28 cellular contexts compared by ENCODE assay signal in genomic region chr22:43399338-43399979, GRCh38. TPM values are rescaled to one million over a fixed set of nuclear protein-coding genes. Genes with fewer than 3 reads are reported as not detected.
DNase-seq lines count a peak whose midpoint lies in the region; ATAC-seq and TF ChIP-seq lines count a peak whose summit lies in the region.
"Had no signal": no experiment of that assay in that cellular context is flagged by ENCODE, and none has a peak within 500 bp of the region (broad histone marks: within the 10 kb centered on the region; RNA-seq: fewer than 3 reads in every experiment).

No MANE protein-coding gene starts in this region.

- no peak for TF ChIP-seq CTCF in SK-N-SH (IDR thresholded peaks at IDR 0.05)
- no peak for TF ChIP-seq CTCF in MM.1S (IDR thresholded peaks at IDR 0.05; ENCODE audit: low read length)
- no peak for TF ChIP-seq CTCF in WTC11 (IDR thresholded peaks at IDR 0.05)
- TF ChIP-seq CTCF in osteoblast (IDR thresholded peaks at IDR 0.05; ENCODE audit: extremely low read depth, low read depth, low read length) = no peak
- no peak for TF ChIP-seq CTCF in PC-3 (conservative IDR thresholded peaks at IDR 0.05; ENCODE audit: low read depth, low read length)

- WGBS in SK-N-SH (ENCODE audit: low lambda C conversion rate) = 80% methylated on average over 5 of the region's 25 CpGs

- TF ChIP-seq EP300 in SK-N-SH (IDR thresholded peaks at IDR 0.05; ENCODE audit: borderline replicate concordance in 1 of 2, low read depth in 1 of 2, low read length in 1 of 2) = no peak

- peaks cover 3% of the 10 kb centered on the region; the same call in 1 of the 2 replicates for H3K4me1 Mint-ChIP-seq in WTC11
- H3K4me1 Mint-ChIP-seq: naive thymus-derived CD4-positive, alpha-beta T cell had no signal

- ATAC-seq in SK-N-SH treated with all-trans-retinoic acid at 6 μM for 48 hours (no peak), WTC11 (peak; percentile 73), HG03139 (IDR thresholded peaks at IDR 0.05; ENCODE audit: unreplicated experiment) (no peak), PC-3 (no peak)
- ATAC-seq: activated naive CD4-positive, alpha-beta T cell treated with anti-CD3 and anti-CD28 coated beads, Interleukin-2, amount 50 U/mL, for 72 hours; naive thymus-derived CD4-positive, alpha-beta T cell had no signal

- no peak overlapping the region for H3K4me3 ChIP-seq in SK-N-SH (ENCODE audit: low read depth in 2 of 2, low read length in 1 of 2)
- H3K4me3 ChIP-seq in MM.1S (ENCODE audit: low read length) = peak overlapping the region; percentile 68
- H3K4me3 ChIP-seq in osteoblast (ENCODE audit: insufficient read depth, low read length) = no peak overlapping the region
- no peak overlapping the region for H3K4me3 ChIP-seq in PC-3 (ENCODE audit: low read length)
- H3K4me3 ChIP-seq: ascending aorta, ovary had no signal

- H3K27ac ChIP-seq in SK-N-SH (ENCODE audit: low read depth in 2 of 2, low read length in 1 of 2) (no peak overlapping the region), MM.1S (ENCODE audit: low read length) (no peak overlapping the region), osteoblast (ENCODE audit: low read depth, low read length) (no peak overlapping the region), PC-3 (ENCODE audit: low read length) (no peak overlapping the region)
- H3K27ac ChIP-seq: ascending aorta, ovary had no signal

- H3F3A ChIP-seq in SK-N-SH (replicated peaks; ENCODE audit: insufficient read depth) (no peaks in the 10 kb centered on the region), MM.1S (ENCODE audit: insufficient read depth, low read length) (no peaks in the 10 kb centered on the region), PC-3 (ENCODE audit: low read length, unreplicated experiment) (no peaks in the 10 kb centered on the region)

- H3K4me2 ChIP-seq in SK-N-SH (no peak overlapping the region), MM.1S (ENCODE audit: low read depth, low read length) (peak overlapping the region; percentile 90), osteoblast (ENCODE audit: insufficient read depth, low read length) (no peak overlapping the region), PC-3 (ENCODE audit: low read length) (no peak overlapping the region)

- H3K27ac Mint-ChIP-seq in WTC11 = no peak overlapping the region
- H3K27ac Mint-ChIP-seq: dendritic cell treated with granulocyte-macrophage colony-stimulating factor and Interleukin-4, amounts not matched to agents 40 ng/mL and 50 ng/mL, for 4 days had no signal

- CTCF ChIA-PET in SK-N-SH (lab: Yijun Ruan, JAX) (interaction anchor here (1.3 kb wide), 1 partner anchor 10 kb away, joined by 3 read pairs; no protein-coding TSS in a partner anchor), WTC11 (lab: Charles Lee) (no interaction called here), PC-3 (lab: Charles Lee) (no interaction called here)

- BruUV-seq in PC-3 (replicated peaks; lab: Mats Ljungman, UMichigan) = no TSS peak

- no peaks in the 10 kb centered on the region for H3K79me2 ChIP-seq in SK-N-SH (ENCODE audit: insufficient read depth)
- H3K79me2 ChIP-seq in MM.1S (ENCODE audit: low read length) = no peaks in the 10 kb centered on the region
- H3K79me2 ChIP-seq in osteoblast (ENCODE audit: insufficient read depth, low read length) = no peaks in the 10 kb centered on the region
- H3K79me2 ChIP-seq in PC-3 (ENCODE audit: low read length) = no peaks in the 10 kb centered on the region

- no peaks in the 10 kb centered on the region; the same call in 1 of the 2 replicates for H3K9me3 Mint-ChIP-seq in WTC11
- H3K9me3 Mint-ChIP-seq: activated naive CD4-positive, alpha-beta T cell treated with anti-CD3 and anti-CD28 coated beads, Interleukin-2, amount 50 U/mL, for 72 hours; dendritic cell treated with granulocyte-macrophage colony-stimulating factor and Interleukin-4, amounts not matched to agents 40 ng/mL and 50 ng/mL, for 4 days had no signal

- H3K27me3 ChIP-seq in SK-N-SH (ENCODE audit: insufficient read depth) (no peaks in the 10 kb centered on the region), MM.1S (replicated peaks; ENCODE audit: insufficient read depth, low read length) (peaks cover 54% of the 10 kb centered on the region), osteoblast (ENCODE audit: insufficient read depth, low read length) (no peaks in the 10 kb centered on the region), PC-3 (ENCODE audit: low read length) (no peaks in the 10 kb centered on the region; the same call in 1 of the 2 replicates)
- H3K27me3 ChIP-seq: ascending aorta, ovary had no signal

- POLR2A ChIA-PET in SK-N-SH (lab: Yijun Ruan, JAX) (no interaction called here), WTC11 (lab: Charles Lee) (no interaction called here), PC-3 (lab: Charles Lee; ENCODE audit: unreplicated experiment) (no interaction called here)

- H4K20me1 ChIP-seq in SK-N-SH (ENCODE audit: insufficient read depth) = no peaks in the 10 kb centered on the region
- no peaks in the 10 kb centered on the region for H4K20me1 ChIP-seq in MM.1S (ENCODE audit: insufficient read depth, low read length)
- no peaks in the 10 kb centered on the region for H4K20me1 ChIP-seq in osteoblast (ENCODE audit: insufficient read depth, low read length)
- H4K20me1 ChIP-seq in PC-3 (ENCODE audit: low read length) = no peaks in the 10 kb centered on the region

- no peak overlapping the region for H3K4me3 Mint-ChIP-seq in WTC11
- H3K4me3 Mint-ChIP-seq: dendritic cell treated with granulocyte-macrophage colony-stimulating factor and Interleukin-4, amounts not matched to agents 40 ng/mL and 50 ng/mL, for 4 days; naive thymus-derived CD4-positive, alpha-beta T cell had no signal

- H3K9me2 ChIP-seq in SK-N-SH (no peaks in the 10 kb centered on the region), MM.1S (replicated peaks; ENCODE audit: insufficient read depth, low read length) (no peaks in the 10 kb centered on the region), PC-3 (replicated peaks; ENCODE audit: low read length) (no peaks in the 10 kb centered on the region)

- H3K4me1 ChIP-seq in SK-N-SH (ENCODE audit: control insufficient read depth in 1 of 2, insufficient read depth in 2 of 2, low read depth in 1 of 2, low read length in 1 of 2) (no peaks in the 10 kb centered on the region), MM.1S (ENCODE audit: low read length) (no peaks in the 10 kb centered on the region), osteoblast (ENCODE audit: insufficient read depth, low read length) (no peaks in the 10 kb centered on the region), PC-3 (ENCODE audit: insufficient read depth, low read length) (no peaks in the 10 kb centered on the region)
- H3K4me1 ChIP-seq: ascending aorta had no signal

- H3K9ac ChIP-seq in SK-N-SH = no peak overlapping the region
- peak overlapping the region; percentile 50; the same call in 1 of the 2 replicates for H3K9ac ChIP-seq in MM.1S (ENCODE audit: low read length)
- H3K9ac ChIP-seq in PC-3 (ENCODE audit: low read length) = no peak overlapping the region

- TF ChIP-seq RAD21 in SK-N-SH (IDR thresholded peaks at IDR 0.05; ENCODE audit: low read length) = no peak

- no peaks in the 10 kb centered on the region for H3K27me3 Mint-ChIP-seq in WTC11 (ENCODE audit: low read depth)

- no peaks in the 10 kb centered on the region for H3K9me3 ChIP-seq in SK-N-SH
- no peaks in the 10 kb centered on the region for H3K9me3 ChIP-seq in MM.1S (replicated peaks; ENCODE audit: insufficient read depth, low read length)
- no peaks in the 10 kb centered on the region for H3K9me3 ChIP-seq in osteoblast (ENCODE audit: low read depth, low read length)
- H3K9me3 ChIP-seq in PC-3 (ENCODE audit: low read length) = no peaks in the 10 kb centered on the region
- H3K9me3 ChIP-seq: ascending aorta, ovary had no signal

- no peaks in the 10 kb centered on the region for H3K36me3 ChIP-seq in SK-N-SH (replicated peaks in 1 of 2; ENCODE audit: control insufficient read depth in 1 of 2, insufficient read depth in 2 of 2, low read length in 1 of 2)
- H3K36me3 ChIP-seq in MM.1S (replicated peaks; ENCODE audit: insufficient read depth, low read length) = no peaks in the 10 kb centered on the region
- H3K36me3 ChIP-seq in osteoblast (ENCODE audit: insufficient read depth, low read length) = no peaks in the 10 kb centered on the region
- H3K36me3 ChIP-seq in PC-3 (ENCODE audit: low read depth, low read length) = no peaks in the 10 kb centered on the region
- H3K36me3 ChIP-seq: ascending aorta, ovary had no signal

- H2AFZ ChIP-seq in SK-N-SH (ENCODE audit: low read depth) (no peak overlapping the region), MM.1S (ENCODE audit: low read length) (peak overlapping the region; percentile 80), osteoblast (ENCODE audit: low read length) (no peak overlapping the region), PC-3 (ENCODE audit: low read length) (no peak overlapping the region)

- DNase-seq in SK-N-SH = peak; percentile 34
- peak; percentile 78 for DNase-seq in MM.1S
- no peak for DNase-seq in WTC11 (ENCODE audit: low spot score)
- peak; percentile 58 for DNase-seq in osteoblast (ENCODE audit: insufficient read length, low spot score, missing footprints)
- DNase-seq in PC-3 = no peak
- DNase-seq in NCI-H2029 (lab: John Stamatoyannopoulos, UW) = no peak
- DNase-seq: activated CD4-positive, alpha-beta T cell treated with anti-CD3 and anti-CD28 coated beads for 4 hours; caudate nucleus; EL; GOT3; Kasumi-1; naive thymus-derived CD4-positive, alpha-beta T cell; NCI-H1417; NCI-H510A treated with DMSO at 0.1 percent for 48 hours; ovary; right cardiac atrium; SW 1271 had no signal

- no peaks in the 10 kb centered on the region for H3K36me3 Mint-ChIP-seq in WTC11
- H3K36me3 Mint-ChIP-seq: activated naive CD4-positive, alpha-beta T cell treated with anti-CD3 and anti-CD28 coated beads, Interleukin-2, amount 50 U/mL, for 72 hours; naive thymus-derived CD4-positive, alpha-beta T cell had no signal

- intact Hi-C loops in PC-3 (cut with micrococcal nuclease) = no loop called here

TF ChIP-seq in SK-N-SH treated with all-trans-retinoic acid at 6 μM for 48 hours, 23 proteins besides CTCF, POLR2A, EP300 and RAD21 (continues in another document):
- no peak for TF ChIP-seq GLIS3 (CRISPR knock-in tag; IDR thresholded peaks at IDR 0.05)
- TF ChIP-seq OSR1 (CRISPR knock-in tag; IDR thresholded peaks at IDR 0.05) = no peak
- no peak for TF ChIP-seq ZC3H10 (CRISPR knock-in tag; IDR thresholded peaks at IDR 0.05)

TF ChIP-seq in WTC11, 78 proteins besides CTCF, POLR2A, EP300 and RAD21 (continues in another document):
- peak; percentile 82 for TF ChIP-seq NFYB (CRISPR knock-in tag; conservative IDR thresholded peaks at IDR 0.05; ENCODE audit: low read depth)

RNA-seq across cellular contexts. Expression of gene MPPED1, which starts 12.4 kb away (rescaled TPM):
- 0.03 and 0.05 TPM in 2 replicates for polyA plus RNA-seq in SK-N-SH (2012; rRNA removed)
- 0.01 TPM in 1 of 2 replicates, not detected in the other for polyA plus RNA-seq in SK-N-SH (2012; cell fraction: cytosol; rRNA removed)
- polyA plus RNA-seq in SK-N-SH (2012; cell fraction: nucleus; rRNA removed) = 0.06 and 0.07 TPM in 2 replicates
- 0.16 to 0.35 TPM (median 0.21 TPM) in 3 replicates for total RNA-seq in WTC11 (2021)
- not detected in 2 replicates for total RNA-seq in osteoblast
- total RNA-seq in PC-3 (2014; rRNA removed) = not detected in 2 replicates
- total RNA-seq: A172; activated naive CD4-positive, alpha-beta T cell treated with anti-CD3 and anti-CD28 coated beads, Interleukin-2, amount 50 U/mL, for 72 hours; ascending aorta; fibroblast of lung; HT1080; mesenteric fat pad; naive thymus-derived CD4-positive, alpha-beta T cell; subcutaneous adipose tissue had no signal
- polyA plus RNA-seq: BJ; fibroblast of lung; naive thymus-derived CD4-positive, alpha-beta T cell had no signal

RNA-seq across cellular contexts. Expression of gene SCUBE1, which starts 56.3 kb away (rescaled TPM):
- polyA plus RNA-seq in SK-N-SH (2012; rRNA removed) = 0.06 and 0.56 TPM in 2 replicates
- 0.15 and 0.22 TPM in 2 replicates for polyA plus RNA-seq in SK-N-SH (2012; cell fraction: cytosol; rRNA removed)
- 0.24 and 0.47 TPM in 2 replicates for polyA plus RNA-seq in SK-N-SH (2012; cell fraction: nucleus; rRNA removed)
- 6.9 to 9.6 TPM (median 7.8 TPM) in 3 replicates for total RNA-seq in WTC11 (2021)
- total RNA-seq in osteoblast = 2.1 and 2.2 TPM in 2 replicates
- total RNA-seq in PC-3 (2014; rRNA removed) = not detected in 2 replicates
- total RNA-seq: A172 had no signal
- polyA plus RNA-seq: BJ; fibroblast of lung; naive thymus-derived CD4-positive, alpha-beta T cell had no signal

Comparison
In these comparisons a context has a peak if more than half of its experiments do, and no peak if none do; other contexts are left out.
1. DNase-seq: peak in SK-N-SH (single experiment), MM.1S (single experiment) and osteoblast (single experiment); none in WTC11 (single experiment), PC-3 (single experiment) and NCI-H2029 (single experiment).
2. Of the 6 proteins assayed by ChIP-seq in both WTC11 and SK-N-SH: peak only in WTC11: USF2; only in SK-N-SH: none; in both: USF1; in neither: 4.